1 cellular context compared by ENCODE assay signal in genomic region chr11:31326470-31327148, GRCh38.
TF ChIP-seq lines count a peak whose summit lies in the region.

No MANE protein-coding gene starts in this region.

TF ChIP-seq in K562, 482 proteins besides CTCF, POLR2A, EP300 and RAD21 (continued from another document):
- TF ChIP-seq AFF4 (CRISPR knock-in tag; IDR thresholded peaks at IDR 0.05) (no peak), SRSF3 (IDR thresholded peaks at IDR 0.05; ENCODE audit: insufficient read depth, low read length) (no peak), CBX3 (IDR thresholded peaks at IDR 0.05; ENCODE audit: borderline replicate concordance in 1 of 2, low read length in 2 of 2) (no peak), SNRNP70 (optimal IDR thresholded peaks at IDR 0.05; ENCODE audit: low read depth, low read length) (no peak), CAMTA2 (CRISPR knock-in tag; conservative IDR thresholded peaks at IDR 0.05) (no peak)
TF ChIP-seq in K562: peak in this region for 0.
